1 cellular context compared by ENCODE assay signal in the genomic region with DNA sequence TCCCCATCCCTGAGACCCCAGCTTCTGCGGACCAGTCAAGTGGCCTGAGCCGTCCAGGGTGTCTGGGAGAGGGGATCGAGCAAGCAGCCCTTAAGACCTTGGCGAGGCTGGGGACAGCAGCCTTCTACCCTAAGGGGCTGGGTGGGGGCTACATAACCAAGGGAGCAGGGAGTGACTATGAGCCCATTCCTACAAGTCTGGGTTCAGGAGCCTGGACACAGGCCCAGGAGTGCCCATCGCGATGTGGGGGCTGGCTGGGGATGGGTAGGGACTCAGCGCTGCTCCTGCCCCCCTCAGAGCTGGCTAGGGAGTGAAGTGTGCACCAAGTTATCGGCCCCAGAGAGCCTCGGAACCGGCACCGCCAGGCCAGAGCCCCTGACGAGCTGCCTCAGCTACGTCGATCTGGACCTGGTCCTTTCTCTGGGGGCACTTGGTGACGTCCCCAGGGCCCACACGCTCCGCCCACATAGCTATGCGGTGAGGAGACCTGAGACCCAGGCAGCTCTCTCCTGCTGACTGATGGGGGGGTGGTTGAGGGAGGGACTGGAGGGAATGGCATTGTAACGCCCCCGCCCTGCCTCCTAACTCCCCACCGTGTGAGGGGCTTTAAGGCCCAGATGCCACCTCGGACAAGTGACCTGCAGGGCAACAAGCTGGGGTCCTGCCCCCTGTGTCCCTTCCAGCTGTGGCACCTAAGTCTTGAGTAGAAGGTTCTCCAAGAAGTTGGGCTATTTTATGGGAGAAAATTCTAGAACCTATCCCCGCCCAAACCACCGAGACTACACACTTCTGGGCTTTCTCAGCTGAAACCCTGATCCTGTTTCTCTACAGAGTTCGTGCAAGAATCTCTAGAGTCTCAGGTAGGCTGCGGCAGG.
TF ChIP-seq lines count a peak whose summit lies in the region.

No MANE protein-coding gene starts in this region.

TF ChIP-seq in HCT116, 20 proteins besides CTCF, POLR2A, EP300 and RAD21:
- TF ChIP-seq ATF3 (IDR thresholded peaks at IDR 0.05) (no peak), POLR2AphosphoS5 (IDR thresholded peaks at IDR 0.05; ENCODE audit: low read depth, low read length) (no peak), SP1 (IDR thresholded peaks at IDR 0.05; ENCODE audit: low read depth) (no peak), EGR1 (IDR thresholded peaks at IDR 0.05; ENCODE audit: low read depth) (no peak)
- TF ChIP-seq, protein P1, sequence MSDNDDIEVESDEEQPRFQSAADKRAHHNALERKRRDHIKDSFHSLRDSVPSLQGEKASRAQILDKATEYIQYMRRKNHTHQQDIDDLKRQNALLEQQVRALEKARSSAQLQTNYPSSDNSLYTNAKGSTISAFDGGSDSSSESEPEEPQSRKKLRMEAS (IDR thresholded peaks at IDR 0.05): no peak
